Comparison of ENCODE assay signal across 18 cellular contexts in genomic region chr1:145740269-145740668, GRCh38. TPM values are rescaled to one million over a fixed set of nuclear protein-coding genes. Genes with fewer than 3 reads are reported as not detected.
DNase-seq lines count a peak whose midpoint lies in the region; ATAC-seq, FAIRE-seq and TF ChIP-seq lines count a peak whose summit lies in the region.
"Had no signal": no experiment of that assay in that cellular context is flagged by ENCODE, and none has a peak within 500 bp of the region (broad histone marks: within the 10 kb centered on the region; RNA-seq: fewer than 3 reads in every experiment).

No MANE protein-coding gene starts in this region.

- CTCF ChIA-PET in A549 (lab: Yijun Ruan, JAX) (interaction anchor here (0.6 to 3.4 kb wide), 4 partner anchors 11 to 106 kb away, joined by 4 to 9 read pairs (median 4); partner anchors contain the start of gene NUDT17), HEK293 (lab: Yijun Ruan, JAX) (interaction anchor here (1.7 kb wide), 1 partner anchor 19 kb away, joined by 7 read pairs; no protein-coding TSS in a partner anchor)

- peaks cover 0 to 21% of the 10 kb centered on the region in 2 experiments; a peak in 2 of 3 replicates for H3K36me3 ChIP-seq in HEK293 (ENCODE audit: control insufficient read depth in 2 of 2, insufficient read depth in 1 of 2, low read length in 2 of 2)

- DNase-seq in A549 (ENCODE audit: low read depth in 1 of 2, low spot score in 1 of 2) (peak in 1 of 2 experiments; percentile 57), astrocyte of the cerebellum (ENCODE audit: low read depth) (peak; percentile 33), hepatic stellate cell (ENCODE audit: low spot score) (peak; percentile 64), cerebellar cortex (ENCODE audit: low spot score) (no peak), GM10266 (ENCODE audit: extremely low spot score) (no peak)
- DNase-seq: activated CD4-positive, alpha-beta T cell treated with anti-CD3 and anti-CD28 coated beads for 36 hours; activated naive CD4-positive, alpha-beta T cell treated with anti-CD3 and anti-CD28 coated beads, Interleukin-2, amount 10 ng/mL, durations not matched to agents 7 days and 5 days; endodermal cell; Karpas-422; NCI-H1436; NCI-H226; SHP77; upper lobe of left lung had no signal

- peak overlapping the region; percentile 28; the same call in 2 of the 3 replicates for H3K4me2 ChIP-seq in A549

- ATAC-seq in A549 = peak; percentile 33 to 76; a peak in 3 of 6 replicates
- ATAC-seq in HG03025 (IDR thresholded peaks at IDR 0.05; ENCODE audit: low FRiP score, unreplicated experiment) = no peak
- no peak for ATAC-seq in HG02852 (IDR thresholded peaks at IDR 0.05; ENCODE audit: unreplicated experiment)
- ATAC-seq: activated CD4-positive, alpha-beta T cell treated with anti-CD3 and anti-CD28 coated beads for 36 hours had no signal

- H3K4me3 ChIP-seq in A549 = no peak overlapping the region
- H3K4me3 ChIP-seq in HEK293 (ENCODE audit: low read depth, low read length) = no peak overlapping the region
- no peak overlapping the region for H3K4me3 ChIP-seq in astrocyte of the cerebellum (ENCODE audit: low read depth, low read length)
- H3K4me3 ChIP-seq: upper lobe of left lung had no signal

- WGBS in A549 (ENCODE audit: missing lambda C conversion rate) = 14% methylated on average over 4 of the region's 4 CpGs

- H3K4me1 ChIP-seq in A549 (peaks cover 21% of the 10 kb centered on the region; the same call in 2 of the 3 replicates), HEK293 (ENCODE audit: control insufficient read depth, insufficient read depth, low read length) (0 out of 2 replicates have a peak, but pooled peaks cover 2% of the 10 kb centered on the region)

- H3K27ac ChIP-seq in A549 = no peak overlapping the region
- no peak overlapping the region for H3K27ac ChIP-seq in HEK293 (ENCODE audit: extremely low read depth, low read depth, low read length)
- H3K27ac ChIP-seq: upper lobe of left lung had no signal

- FAIRE-seq in A549 (lab: Jason Lieb, UNC) = no peak
- FAIRE-seq: GM18507, keratinocyte had no signal

- H3K9me3 ChIP-seq in A549 = no peaks in the 10 kb centered on the region
- H3K9me3 ChIP-seq in HEK293 (ENCODE audit: control insufficient read depth, insufficient read depth, low read depth, low read length) = no peaks in the 10 kb centered on the region
- H3K9me3 ChIP-seq: upper lobe of left lung had no signal

- TF ChIP-seq EP300 in A549 (IDR thresholded peaks at IDR 0.05) = no peak

- POLR2A ChIA-PET in A549 (lab: Yijun Ruan, JAX) = no interaction called here
- POLR2A ChIA-PET in HEK293 (lab: Yijun Ruan, JAX) = no interaction called here

- in situ Hi-C loops in astrocyte of the cerebellum (cut with HindIII; ENCODE audit: low sequenced_read_pairs) = no loop called here

- TF ChIP-seq POLR2A in A549 (IDR thresholded peaks at IDR 0.05; ENCODE audit: low read length) = no peak

- no peak for TF ChIP-seq RAD21 in A549 (conservative IDR thresholded peaks at IDR 0.05 in 1 of 2, IDR thresholded peaks at IDR 0.05 in 1 of 2)

- TF ChIP-seq CTCF in A549 (IDR thresholded peaks at IDR 0.05) = no peak
- TF ChIP-seq CTCF in HEK293 (tag by site-specific recombination; IDR thresholded peaks at IDR 0.05) = no peak
- no peak for TF ChIP-seq CTCF in astrocyte of the cerebellum (IDR thresholded peaks at IDR 0.05; ENCODE audit: low read depth, low read length, missing control alignments)
- TF ChIP-seq CTCF in GM10266 (IDR thresholded peaks at IDR 0.05; ENCODE audit: control insufficient read depth, insufficient read depth, low read depth, missing control alignments) = no peak

TF ChIP-seq in A549, 52 proteins besides CTCF, POLR2A, EP300 and RAD21:
- TF ChIP-seq JUNB (IDR thresholded peaks at IDR 0.05) (peak; percentile 50), ESRRA (IDR thresholded peaks at IDR 0.05; ENCODE audit: borderline replicate concordance, low read length) (no peak), KDM5A (IDR thresholded peaks at IDR 0.05) (no peak), SREBF2 (IDR thresholded peaks at IDR 0.05) (no peak), ZFP36 (IDR thresholded peaks at IDR 0.05; ENCODE audit: borderline replicate concordance, partially characterized antibody) (peak; percentile 28), FOSL2 (IDR thresholded peaks at IDR 0.05) (peak; percentile 24; the same call in 1 of the 2 replicates), FOSL2 (CRISPR knock-in tag; IDR thresholded peaks at IDR 0.05) (peak; percentile 71), GATA3 (IDR thresholded peaks at IDR 0.05; ENCODE audit: borderline replicate concordance) (peak; percentile 86)
- TF ChIP-seq, protein P1, sequence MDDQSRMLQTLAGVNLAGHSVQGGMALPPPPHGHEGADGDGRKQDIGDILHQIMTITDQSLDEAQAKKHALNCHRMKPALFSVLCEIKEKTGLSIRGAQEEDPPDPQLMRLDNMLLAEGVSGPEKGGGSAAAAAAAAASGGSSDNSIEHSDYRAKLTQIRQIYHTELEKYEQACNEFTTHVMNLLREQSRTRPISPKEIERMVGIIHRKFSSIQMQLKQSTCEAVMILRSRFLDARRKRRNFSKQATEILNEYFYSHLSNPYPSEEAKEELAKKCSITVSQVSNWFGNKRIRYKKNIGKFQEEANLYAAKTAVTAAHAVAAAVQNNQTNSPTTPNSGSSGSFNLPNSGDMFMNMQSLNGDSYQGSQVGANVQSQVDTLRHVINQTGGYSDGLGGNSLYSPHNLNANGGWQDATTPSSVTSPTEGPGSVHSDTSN (IDR thresholded peaks at IDR 0.05) = no peak
TF ChIP-seq in A549: peak in this region for 4.

TF ChIP-seq in HEK293, 187 proteins besides CTCF, POLR2A, EP300 and RAD21 (continues in another document):
- TF ChIP-seq ZNF416 (tag by site-specific recombination; IDR thresholded peaks at IDR 0.05) = no peak
- no peak for TF ChIP-seq SALL2 (tag by site-specific recombination; IDR thresholded peaks at IDR 0.05; ENCODE audit: borderline replicate concordance)
- peak; percentile 73 for TF ChIP-seq KLF17 (tag by site-specific recombination; IDR thresholded peaks at IDR 0.05)
- TF ChIP-seq ZFHX2 (tag by site-specific recombination; conservative IDR thresholded peaks at IDR 0.05) = no peak
- 0 out of 2 replicates have a peak, but pooled peaks have one; percentile 46 for TF ChIP-seq ZNF561 (tag by site-specific recombination; IDR thresholded peaks at IDR 0.05; ENCODE audit: borderline replicate concordance)
- TF ChIP-seq ZNF157 (tag by site-specific recombination; IDR thresholded peaks at IDR 0.05) = no peak
- TF ChIP-seq, protein P2, sequence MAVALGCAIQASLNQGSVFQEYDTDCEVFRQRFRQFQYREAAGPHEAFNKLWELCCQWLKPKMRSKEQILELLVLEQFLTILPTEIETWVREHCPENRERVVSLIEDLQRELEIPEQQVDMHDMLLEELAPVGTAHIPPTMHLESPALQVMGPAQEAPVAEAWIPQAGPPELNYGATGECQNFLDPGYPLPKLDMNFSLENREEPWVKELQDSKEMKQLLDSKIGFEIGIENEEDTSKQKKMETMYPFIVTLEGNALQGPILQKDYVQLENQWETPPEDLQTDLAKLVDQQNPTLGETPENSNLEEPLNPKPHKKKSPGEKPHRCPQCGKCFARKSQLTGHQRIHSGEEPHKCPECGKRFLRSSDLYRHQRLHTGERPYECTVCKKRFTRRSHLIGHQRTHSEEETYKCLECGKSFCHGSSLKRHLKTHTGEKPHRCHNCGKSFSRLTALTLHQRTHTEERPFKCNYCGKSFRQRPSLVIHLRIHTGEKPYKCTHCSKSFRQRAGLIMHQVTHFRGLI (tag by site-specific recombination; IDR thresholded peaks at IDR 0.05) = 0 out of 2 replicates have a peak, but pooled peaks have one; percentile 24
- peak; percentile 69; the same call in 1 of the 2 replicates for TF ChIP-seq KLF1 (tag by site-specific recombination; IDR thresholded peaks at IDR 0.05)
- TF ChIP-seq ZNF792 (tag by site-specific recombination; IDR thresholded peaks at IDR 0.05) = no peak
- no peak for TF ChIP-seq ZNF626 (tag by site-specific recombination; IDR thresholded peaks at IDR 0.05)
- peak; percentile 95 for TF ChIP-seq ZNF843 (tag by site-specific recombination; IDR thresholded peaks at IDR 0.05)
- peak; percentile 45; the same call in 1 of the 2 replicates for TF ChIP-seq ZNF366 (tag by site-specific recombination; conservative IDR thresholded peaks at IDR 0.05)
- TF ChIP-seq, protein P3, sequence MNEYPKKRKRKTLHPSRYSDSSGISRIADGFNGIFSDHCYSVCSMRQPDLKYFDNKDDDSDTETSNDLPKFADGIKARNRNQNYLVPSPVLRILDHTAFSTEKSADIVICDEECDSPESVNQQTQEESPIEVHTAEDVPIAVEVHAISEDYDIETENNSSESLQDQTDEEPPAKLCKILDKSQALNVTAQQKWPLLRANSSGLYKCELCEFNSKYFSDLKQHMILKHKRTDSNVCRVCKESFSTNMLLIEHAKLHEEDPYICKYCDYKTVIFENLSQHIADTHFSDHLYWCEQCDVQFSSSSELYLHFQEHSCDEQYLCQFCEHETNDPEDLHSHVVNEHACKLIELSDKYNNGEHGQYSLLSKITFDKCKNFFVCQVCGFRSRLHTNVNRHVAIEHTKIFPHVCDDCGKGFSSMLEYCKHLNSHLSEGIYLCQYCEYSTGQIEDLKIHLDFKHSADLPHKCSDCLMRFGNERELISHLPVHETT (tag by site-specific recombination; IDR thresholded peaks at IDR 0.05) = peak; percentile 31; the same call in 1 of the 2 replicates
- peak; percentile 93 for TF ChIP-seq OVOL3 (tag by site-specific recombination; IDR thresholded peaks at IDR 0.05)
- 0 out of 2 replicates have a peak, but pooled peaks have one; percentile 56 for TF ChIP-seq ZNF10 (tag by site-specific recombination; IDR thresholded peaks at IDR 0.05)

RNA-seq across cellular contexts. Expression of gene CD160, which starts 21.0 kb away (rescaled TPM):
- 0.05 and 0.07 TPM in 2 replicates for polyA plus RNA-seq in A549 (2011; rRNA removed)
- polyA plus RNA-seq in A549 (2012; cell fraction: cytosol; rRNA removed) = not detected in 2 replicates
- polyA plus RNA-seq in A549 (2012; cell fraction: nucleus; rRNA removed) = not detected in 2 replicates
- not detected in 3 replicates for polyA plus RNA-seq in A549 (2017; fragmentation: RNase III; extraction: RNeasy Plus Mini Kit Qiagen cat#74134 plus additional on column Dnase treatment)
- polyA minus RNA-seq in A549 (2011; rRNA and poly(A)+ RNA removed) = not detected in 2 replicates
- polyA plus RNA-seq: keratinocyte had no signal

RNA-seq across cellular contexts. Expression of gene PDZK1, which starts 33.1 kb away (rescaled TPM):
- polyA plus RNA-seq in A549 (2011; rRNA removed) (2.0 and 2.9 TPM in 2 replicates), A549 (2017; fragmentation: RNase III; extraction: RNeasy Plus Mini Kit Qiagen cat#74134 plus additional on column Dnase treatment) (1.3 to 1.5 TPM (median 1.5 TPM) in 3 replicates)
- polyA plus RNA-seq in A549 (2012; cell fraction: cytosol; rRNA removed) = 0.22 and 0.52 TPM in 2 replicates
- polyA plus RNA-seq in A549 (2012; cell fraction: nucleus; rRNA removed) = 0.26 and 0.64 TPM in 2 replicates
- 0.62 TPM in 1 of 2 replicates, not detected in the other for polyA minus RNA-seq in A549 (2011; rRNA and poly(A)+ RNA removed)

Comparison
In these comparisons a context has a peak if more than half of its experiments do, and no peak if none do; other contexts are left out.
1. ATAC-seq: peak in A549 (2 of 2); none in HG03025 (single experiment) and HG02852 (single experiment).
2. DNase-seq: peak in astrocyte of the cerebellum (single experiment) and hepatic stellate cell (single experiment); none in cerebellar cortex (single experiment) and GM10266 (single experiment).